Comparison of ENCODE assay signal across 8 cellular contexts in the genomic region with DNA sequence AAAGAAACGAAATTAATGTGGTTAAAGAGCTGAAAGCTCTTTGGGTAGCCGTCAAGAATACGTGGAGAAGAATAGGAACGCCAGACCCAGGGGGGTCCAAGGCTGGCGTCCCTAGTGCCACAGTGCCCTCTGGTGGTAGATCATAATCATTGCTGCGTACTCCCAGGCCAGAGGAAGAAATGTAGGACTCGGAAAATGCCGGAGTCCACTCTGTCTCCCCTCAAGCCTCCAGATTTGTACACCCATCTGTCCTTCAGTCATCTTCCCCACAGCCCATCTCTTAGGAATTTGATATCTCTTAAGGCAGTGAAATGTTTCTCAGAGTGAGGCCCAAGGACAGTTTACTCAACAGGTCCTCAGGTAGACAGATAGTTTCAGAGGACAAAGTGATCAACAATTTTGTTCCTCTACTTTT. TPM values are rescaled to one million over a fixed set of nuclear protein-coding genes. Genes with fewer than 3 reads are reported as not detected.
DNase-seq lines count a peak whose midpoint lies in the region; ATAC-seq lines count a peak whose summit lies in the region.

No MANE protein-coding gene starts in this region.

- DNase-seq in DMS 273 treated with DMSO at 0.1 percent for 48 hours (lab: John Stamatoyannopoulos, UW), result peak; percentile 14
- DNase-seq in NCI-H526 (lab: John Stamatoyannopoulos, UW), result peak; percentile 45 to 79
- peak; percentile 43 to 46 for DNase-seq in activated CD4-positive, alpha-beta T cell treated with anti-CD3 and anti-CD28 coated beads, Interleukin-2, amount 50 U/mL, for 4 hours
- peak; percentile 86 for DNase-seq in ecto neural progenitor cell (ENCODE audit: low spot score)
- DNase-seq in mesenchymal stem cell, result peak; percentile 72
- peak; percentile 21 to 34 for DNase-seq in stimulated activated CD8-positive, alpha-beta memory T cell treated with anti-CD3 and anti-CD28 coated beads, Interleukin-4, amount 100 ng/mL, for 1 hour (ENCODE audit: low read depth in 2 of 2, low spot score in 1 of 2)

- H3K27me3 ChIP-seq in mesenchymal stem cell (ENCODE audit: control insufficient read depth in 1 of 2, insufficient read depth in 1 of 2, low read length in 2 of 2), result no peaks in the 10 kb centered on the region

- H3K14ac ChIP-seq in mesenchymal stem cell (ENCODE audit: low read length in 2 of 2), result no peak overlapping the region

- peak overlapping the region in 1 of 2 experiments; percentile 45 for H2BK12ac ChIP-seq in mesenchymal stem cell (ENCODE audit: low read length in 2 of 2)

- no peak overlapping the region for H3K4me3 ChIP-seq in mesenchymal stem cell (ENCODE audit: insufficient read depth in 1 of 2, low read depth in 1 of 2, low read length in 2 of 2)

- H3K9me3 ChIP-seq in mesenchymal stem cell (ENCODE audit: control insufficient read depth, low read length), result no peaks in the 10 kb centered on the region

- H2AFZ ChIP-seq in mesenchymal stem cell (ENCODE audit: low read depth, low read length), result peak overlapping the region; percentile 65

- H3K36me3 ChIP-seq in mesenchymal stem cell (ENCODE audit: control insufficient read depth in 1 of 2, insufficient read depth in 2 of 2, low read depth in 1 of 2, low read length in 2 of 2), result no peaks in the 10 kb centered on the region

- WGBS in mesenchymal stem cell, result 3% methylated on average over 8 of the region's 8 CpGs

- H3K4ac ChIP-seq in mesenchymal stem cell (ENCODE audit: low read depth in 1 of 2, low read length in 2 of 2), result no peak overlapping the region

- H3K27ac ChIP-seq in mesenchymal stem cell (ENCODE audit: low read length, poor library complexity, severe bottlenecking), result no peak overlapping the region

- no peak overlapping the region for H2AK5ac ChIP-seq in mesenchymal stem cell (ENCODE audit: low read length, severe bottlenecking)

- H3K18ac ChIP-seq in mesenchymal stem cell (ENCODE audit: low read depth in 1 of 2, low read length in 2 of 2), result peak overlapping the region in 1 of 2 experiments; percentile 37

- peaks cover 18% of the 10 kb centered on the region for H3K4me1 ChIP-seq in mesenchymal stem cell (ENCODE audit: control insufficient read depth, insufficient read depth, low read depth, low read length)

- no peaks in the 10 kb centered on the region for H3K79me1 ChIP-seq in mesenchymal stem cell (replicated peaks; ENCODE audit: low read length, poor library complexity, severe bottlenecking)

- no peak overlapping the region for H3K4me2 ChIP-seq in mesenchymal stem cell (ENCODE audit: low read length, poor library complexity, severe bottlenecking)

- H3K23ac ChIP-seq in mesenchymal stem cell (ENCODE audit: low read length in 2 of 2), result no peak overlapping the region

- H4K8ac ChIP-seq in mesenchymal stem cell (ENCODE audit: low read length), result no peak overlapping the region

- H2BK15ac ChIP-seq in mesenchymal stem cell (ENCODE audit: low read depth, poor library complexity, severe bottlenecking), result no peak overlapping the region

- H2BK120ac ChIP-seq in mesenchymal stem cell (ENCODE audit: low read depth, low read length), result no peak overlapping the region

- no peak overlapping the region for H2BK5ac ChIP-seq in mesenchymal stem cell (ENCODE audit: low read depth, low read length, poor library complexity, severe bottlenecking)

- no peak overlapping the region for H4K91ac ChIP-seq in mesenchymal stem cell (ENCODE audit: low read length)

- ATAC-seq in HG02798 (IDR thresholded peaks at IDR 0.05; ENCODE audit: poor library complexity, unreplicated experiment) (peak; percentile 76), GM18520 (IDR thresholded peaks at IDR 0.05; ENCODE audit: unreplicated experiment) (no peak)

- H3K9ac ChIP-seq in mesenchymal stem cell (ENCODE audit: low read length), result peak overlapping the region; percentile 84

RNA-seq across cellular contexts. Expression of a gene that starts 25.4 kb away (rescaled TPM):
- 0.15 TPM for polyA plus RNA-seq in mesenchymal stem cell (2013, experiment 1 of 2)
- polyA plus RNA-seq in mesenchymal stem cell (2013, experiment 2 of 2), result 0.23 TPM

RNA-seq across cellular contexts. Expression of a gene that starts 56.8 kb away (rescaled TPM):
- polyA plus RNA-seq in mesenchymal stem cell (2013, experiment 1 of 2), result 307 TPM
- 298 TPM for polyA plus RNA-seq in mesenchymal stem cell (2013, experiment 2 of 2)

Comparison
In these comparisons a context has a peak if more than half of its experiments do, and no peak if none do; other contexts are left out.
1. DNase-seq: peak in every context shown above with its lines; median percentile 86 in ecto neural progenitor cell; 72 in mesenchymal stem cell; 62 in NCI-H526; 44 in activated CD4-positive, alpha-beta T cell treated with anti-CD3 and anti-CD28 coated beads, Interleukin-2, amount 50 U/mL, for 4 hours; 28 in stimulated activated CD8-positive, alpha-beta memory T cell treated with anti-CD3 and anti-CD28 coated beads, Interleukin-4, amount 100 ng/mL, for 1 hour; 14 in DMS 273 treated with DMSO at 0.1 percent for 48 hours.